ENCODE assay signal across 8 cellular contexts in genomic region chr19:14517840-14518505, GRCh38. TPM values are rescaled to one million over a fixed set of nuclear protein-coding genes. Genes with fewer than 3 reads are reported as not detected.
DNase-seq lines count a peak whose midpoint lies in the region; ATAC-seq and TF ChIP-seq lines count a peak whose summit lies in the region.

DNAJB1 (minus strand) TSS chr19:14518397; CDS start chr19:14518349, 48 bp downstream.

- TF ChIP-seq CTCF in DOHH2 (IDR thresholded peaks at IDR 0.05; ENCODE audit: low read depth, low read length, poor library complexity, severe bottlenecking), result no peak
- TF ChIP-seq CTCF in heart left ventricle (IDR thresholded peaks at IDR 0.05), result no peak

- H2BK12ac ChIP-seq in trophoblast cell (ENCODE audit: low read length), result no peak within 1 kb of the TSS

- peak within 1 kb of the TSS; percentile 97 for H3K9ac ChIP-seq in trophoblast cell (ENCODE audit: low read length)

- H2AFZ ChIP-seq in trophoblast cell (ENCODE audit: insufficient read depth, low read length, poor library complexity), result peak within 1 kb of the TSS; percentile 38

- TF ChIP-seq POLR2A in heart left ventricle (IDR thresholded peaks at IDR 0.05), result peak; percentile 97 to 98

- H4K91ac ChIP-seq in trophoblast cell (ENCODE audit: low read depth, low read length), result peak within 1 kb of the TSS; percentile 82

- H3F3A ChIP-seq in DOHH2 (ENCODE audit: control insufficient read depth, insufficient read depth), result peaks cover 18% of the 10 kb centered on the region

- H3K27ac ChIP-seq in DOHH2 (ENCODE audit: low read depth, low read length) (peak within 1 kb of the TSS; percentile 73), adipose tissue (ENCODE audit: low read depth, low read length) (peak within 1 kb of the TSS; percentile 99), heart left ventricle (peak within 1 kb of the TSS; percentile 96 to 100 (median 100)), trophoblast cell (ENCODE audit: low read depth, low read length) (peak within 1 kb of the TSS; percentile 80)

- H3K36me3 ChIP-seq in DOHH2 (ENCODE audit: control insufficient read depth, low read length) (peaks cover 47% of the 10 kb centered on the region), heart left ventricle (peaks cover 2 to 38% (median 27%) of the 10 kb centered on the region in 9 donors), trophoblast cell (ENCODE audit: control insufficient read depth in 1 of 2, insufficient read depth in 2 of 2, low read length in 2 of 2) (peaks cover 25 to 28% of the 10 kb centered on the region in 2 experiments)

- H3K27me3 ChIP-seq in DOHH2 (ENCODE audit: control insufficient read depth, low read length) (no peaks in the 10 kb centered on the region), heart left ventricle (no peaks in the 10 kb centered on the region), trophoblast cell (ENCODE audit: insufficient read depth, low read length) (no peaks in the 10 kb centered on the region)

- H3K14ac ChIP-seq in trophoblast cell (ENCODE audit: low read length), result peak within 1 kb of the TSS; percentile 95

- peak within 1 kb of the TSS; percentile 78 for H4K8ac ChIP-seq in trophoblast cell (ENCODE audit: low read depth, low read length)

- H2BK5ac ChIP-seq in trophoblast cell (ENCODE audit: low read depth, low read length, poor library complexity), result peak within 1 kb of the TSS; percentile 95

- peak within 1 kb of the TSS; percentile 94 for H3K4ac ChIP-seq in trophoblast cell (ENCODE audit: low read depth, low read length)

- peak; percentile 94 for DNase-seq in SHP77 treated with DMSO at 0.1 percent for 48 hours (lab: John Stamatoyannopoulos, UW)
- peak; percentile 88 to 93 (median 89) for DNase-seq in heart left ventricle
- DNase-seq in trophoblast cell, result peak; percentile 49 to 69
- no peak for DNase-seq in cortex of kidney (lab: John Stamatoyannopoulos, UW)

- H3K4me3 ChIP-seq in DOHH2 (ENCODE audit: low read length), result peak within 1 kb of the TSS; percentile 95
- H3K4me3 ChIP-seq in heart left ventricle, result peak within 1 kb of the TSS; percentile 66 to 100 (median 88)
- peak within 1 kb of the TSS; percentile 100 for H3K4me3 ChIP-seq in trophoblast cell (ENCODE audit: low read depth, low read length)

- peak within 1 kb of the TSS; percentile 59 for H2BK120ac ChIP-seq in trophoblast cell (ENCODE audit: insufficient read depth, low read length, poor library complexity)

- H4K20me1 ChIP-seq in DOHH2 (ENCODE audit: control insufficient read depth, insufficient read depth, low read depth, low read length), result peaks cover 30% of the 10 kb centered on the region

- H2AK5ac ChIP-seq in trophoblast cell (ENCODE audit: low read length), result peak within 1 kb of the TSS; percentile 84

- H4K12ac ChIP-seq in trophoblast cell (ENCODE audit: low read depth, low read length), result peak within 1 kb of the TSS; percentile 73

- peaks cover 13% of the 10 kb centered on the region for H3K79me1 ChIP-seq in trophoblast cell (ENCODE audit: low read length)

- intact Hi-C loops in heart left ventricle (cut with DNase I), result loop anchor here in 2 of 10 donors (1.0 to 2.0 kb wide), 2 partner anchors 11 to 21 kb away; partner anchors contain the start of genes GIPC1 (in 1 of the 2) and TECR (in 1 of the 2)

- ATAC-seq in GM19455 (IDR thresholded peaks at IDR 0.05; ENCODE audit: unreplicated experiment), result peak; percentile 61
- peak; percentile 38 for ATAC-seq in HG03558 (IDR thresholded peaks at IDR 0.05; ENCODE audit: extremely low read depth, unreplicated experiment)
- ATAC-seq in heart left ventricle, result peak; percentile 54 to 86 (median 82)

- H3K9me3 ChIP-seq in DOHH2 (ENCODE audit: control insufficient read depth, insufficient read depth, low read length) (no peaks in the 10 kb centered on the region), heart left ventricle (no peaks in the 10 kb centered on the region), trophoblast cell (ENCODE audit: insufficient read depth, low read depth, low read length) (no peaks in the 10 kb centered on the region)

- H3K4me2 ChIP-seq in DOHH2 (ENCODE audit: low read length) (peak within 1 kb of the TSS; percentile 96), trophoblast cell (ENCODE audit: low read length) (peak within 1 kb of the TSS; percentile 80)

- no peaks in the 10 kb centered on the region for H3K9me2 ChIP-seq in DOHH2 (replicated peaks; ENCODE audit: control insufficient read depth, low read length)

- peaks cover 31% of the 10 kb centered on the region for H3K79me2 ChIP-seq in DOHH2 (ENCODE audit: control insufficient read depth, low read length)
- peaks cover 18% of the 10 kb centered on the region for H3K79me2 ChIP-seq in trophoblast cell (ENCODE audit: control insufficient read depth, insufficient read depth, low read length, poor library complexity)

- H3K18ac ChIP-seq in trophoblast cell (ENCODE audit: low read length), result peak within 1 kb of the TSS; percentile 90

- 0 to 1% (median 1%) methylated on average over 75 to 82 of the region's 82 CpGs for WGBS in adipose tissue, 3 donors
- 1% methylated on average over 75 to 82 of the region's 82 CpGs; no CpG with 5 or more reads in 1 of the 4 donors for WGBS in heart left ventricle, 4 donors
- WGBS in trophoblast cell (ENCODE audit: extremely low coverage, insufficient coverage, insufficient read length), result no CpG with 5 or more reads among the region's 82 CpGs

- H3K4me1 ChIP-seq in DOHH2 (ENCODE audit: control insufficient read depth, low read length), result peaks cover 49% of the 10 kb centered on the region
- H3K4me1 ChIP-seq in heart left ventricle, result peaks cover 0 to 52% (median 39%) of the 10 kb centered on the region in 12 donors
- H3K4me1 ChIP-seq in trophoblast cell (ENCODE audit: control insufficient read depth in 1 of 2, insufficient read depth in 2 of 2, low read length in 2 of 2), result peaks cover 10 to 13% of the 10 kb centered on the region in 2 experiments

- H3K23ac ChIP-seq in trophoblast cell (ENCODE audit: low read length), result no peak within 1 kb of the TSS

RNA-seq across cellular contexts. Expression of gene DNAJB1, which starts in this region (rescaled TPM):
- polyA plus RNA-seq in adipose tissue, result 100 to 1,000 TPM in 2 of 3 donors, 10 to 100 TPM in 1; 31.4 to 285 (median 166) TPM
- total RNA-seq in heart left ventricle, result 10 to 100 TPM; 34.7 to 70.6 (median 44.8) TPM
- polyA plus RNA-seq in heart left ventricle, result 10 to 100 TPM; 27.5 to 69.1 TPM
- 61.8 and 62.4 TPM in 2 replicates for polyA plus RNA-seq in trophoblast cell (2013)
